8 cellular contexts compared by ENCODE assay signal in genomic region chr11:118907051-118907748, GRCh38. TPM values are rescaled to one million over a fixed set of nuclear protein-coding genes. Genes with fewer than 3 reads are reported as not detected.
A peak's percentile ranks its signal among the peaks of the same experiment; 100 is the strongest.
DNase-seq lines count a peak whose midpoint lies in the region; ATAC-seq lines count a peak whose summit lies in the region.

No MANE protein-coding gene starts in this region.

- H3K4me3 Mint-ChIP-seq in naive B cell = peak overlapping the region in 3 of 8 donors; percentile 8 to 12 (median 10)
- H3K4me3 Mint-ChIP-seq in stimulated activated naive B cell treated with anti-CD40 and anti-IgM and Interleukin-4, amounts not matched to agents 10 μg/mL and 1 μg/mL and 100 μg/mL, for 72 hours = no peak overlapping the region

- peaks cover 0 to 20% of the 10 kb centered on the region in 2 donors for H3K36me3 ChIP-seq in esophagus (ENCODE audit: control insufficient read depth in 2 of 2, insufficient read depth in 2 of 2, low read length in 1 of 2)

- H3K9me3 ChIP-seq in esophagus (ENCODE audit: control insufficient read depth in 2 of 2, insufficient read depth in 1 of 2, low read depth in 1 of 2, low read length in 1 of 2) = no peaks in the 10 kb centered on the region

- 26 to 30% methylated on average over 21 of the region's 21 CpGs for WGBS in esophagus, 2 donors

- H3K27me3 ChIP-seq in esophagus (ENCODE audit: control insufficient read depth in 1 of 2, insufficient read depth in 2 of 2, low read length in 2 of 2) = no peaks in the 10 kb centered on the region

- peak overlapping the region; percentile 65 to 84 for H3K27ac ChIP-seq in esophagus (ENCODE audit: low read depth in 2 of 2, low read length in 1 of 2)

- peaks cover 0 to 2% of the 10 kb centered on the region in 2 donors for H3K36me3 Mint-ChIP-seq in naive B cell
- H3K36me3 Mint-ChIP-seq in stimulated activated naive B cell treated with anti-CD40 and anti-IgM and Interleukin-4, amounts not matched to agents 10 μg/mL and 1 μg/mL and 100 μg/mL, for 72 hours = peaks cover 15 to 19% of the 10 kb centered on the region in 2 donors

- ATAC-seq in HG03460 (IDR thresholded peaks at IDR 0.05; ENCODE audit: unreplicated experiment) = peak; percentile 72
- peak; percentile 84 to 87 for ATAC-seq in naive B cell (ENCODE audit: low read depth in 2 of 2)
- ATAC-seq in stimulated activated naive B cell treated with anti-CD40 and anti-IgM and Interleukin-4, amounts not matched to agents 10 μg/mL and 1 μg/mL and 100 μg/mL, for 72 hours (replicated peaks) = peak; percentile 91 to 94

- H3K27me3 Mint-ChIP-seq in naive B cell = no peaks in the 10 kb centered on the region
- no peaks in the 10 kb centered on the region for H3K27me3 Mint-ChIP-seq in stimulated activated naive B cell treated with anti-CD40 and anti-IgM and Interleukin-4, amounts not matched to agents 10 μg/mL and 1 μg/mL and 100 μg/mL, for 72 hours

- H3K4me1 Mint-ChIP-seq in naive B cell = peaks cover 36 to 52% (median 38%) of the 10 kb centered on the region in 3 donors
- H3K4me1 Mint-ChIP-seq in stimulated activated naive B cell treated with anti-CD40 and anti-IgM and Interleukin-4, amounts not matched to agents 10 μg/mL and 1 μg/mL and 100 μg/mL, for 72 hours = peaks cover 32 to 51% of the 10 kb centered on the region in 2 donors

- no peaks in the 10 kb centered on the region for H3K9me3 Mint-ChIP-seq in naive B cell
- H3K9me3 Mint-ChIP-seq in stimulated activated naive B cell treated with anti-CD40 and anti-IgM and Interleukin-4, amounts not matched to agents 10 μg/mL and 1 μg/mL and 100 μg/mL, for 72 hours = no peaks in the 10 kb centered on the region

- peak overlapping the region; percentile 87 to 97 (median 94) for H3K27ac Mint-ChIP-seq in naive B cell
- peak overlapping the region; percentile 37 for H3K27ac Mint-ChIP-seq in stimulated activated naive B cell treated with anti-CD40 and anti-IgM and Interleukin-4, amounts not matched to agents 10 μg/mL and 1 μg/mL and 100 μg/mL, for 72 hours

- no peak overlapping the region for H3K4me3 ChIP-seq in esophagus (ENCODE audit: low read depth in 1 of 2, low read length in 2 of 2)

- peaks cover 0 to 31% of the 10 kb centered on the region in 2 donors for H3K4me1 ChIP-seq in esophagus (ENCODE audit: control insufficient read depth in 2 of 2, insufficient read depth in 2 of 2, low read length in 1 of 2)

- DNase-seq in DMS 273 (lab: John Stamatoyannopoulos, UW; ENCODE audit: unreplicated experiment) (peak; percentile 83), DMS 273 treated with DMSO at 0.1 percent for 48 hours (lab: John Stamatoyannopoulos, UW) (no peak), NOMO-1 treated with DMSO at 0.1 percent for 48 hours (lab: John Stamatoyannopoulos, UW; ENCODE audit: unreplicated experiment) (peak; percentile 66), activated T-cell treated with anti-CD3 and anti-CD28 coated beads for 1 hour (ENCODE audit: low read depth) (peak; percentile 83), naive B cell (peak; percentile 83)
- DNase-seq in stimulated activated naive B cell treated with anti-CD40 and anti-IgM and Interleukin-4, amounts not matched to agents 10 μg/mL and 1 μg/mL and 100 μg/mL, for 72 hours = peak; percentile 85

RNA-seq across cellular contexts. Expression of gene BCL9L, which starts 18.5 kb away (rescaled TPM):
- 10 to 100 TPM in 1 of 2 donors, 1 to 10 TPM in 1; 8.5 to 30.4 TPM for polyA plus RNA-seq in esophagus
- polyA plus RNA-seq in naive B cell (ENCODE audit: low read depth in 6 of 6) = 1 to 10 TPM in 2 of 6 donors, under 1 TPM in 3, not detected in 1; 0.50 to 3.2 (median 0.75) TPM

RNA-seq across cellular contexts. Expression of gene CXCR5, which starts 23.5 kb away (rescaled TPM):
- polyA plus RNA-seq in esophagus (under 1 TPM; 0.11 to 0.18 TPM), naive B cell (ENCODE audit: low read depth in 6 of 6) (100 to 1,000 TPM; 101 to 157 (median 116) TPM)

RNA-seq across cellular contexts. Expression of gene UPK2, which starts 48.9 kb away (rescaled TPM):
- polyA plus RNA-seq in esophagus = 10 to 100 TPM in 1 of 2 donors, 1 to 10 TPM in 1; 1.1 to 11.2 TPM
- polyA plus RNA-seq in naive B cell (ENCODE audit: low read depth in 6 of 6) = under 1 TPM in 3 of 6 donors, not detected in 3; 0.33 to 0.43 (median 0.35) TPM

Comparison
In these comparisons a context has a peak if more than half of its experiments do, and no peak if none do; other contexts are left out.
1. RNA of gene CXCR5, which starts 23.5 kb away (polyA plus RNA-seq): 101 to 157 TPM in naive B cell; 0.11 to 0.18 TPM in esophagus; every median in the first group is over 10 times any median in the second.
2. Peak in every context shown above with its lines, with median percentiles within 50 percentile points of each other: ATAC-seq.